ENCODE assay signal across 21 cellular contexts in genomic region chr10:80737209-80737608, GRCh38.
"Had no signal": no experiment of that assay in that cellular context is flagged by ENCODE, and none has a peak within 500 bp of the region (broad histone marks: within the 10 kb centered on the region; RNA-seq: fewer than 3 reads in every experiment).

No MANE protein-coding gene starts in this region.

- H3K27ac Mint-ChIP-seq: dendritic cell treated with granulocyte-macrophage colony-stimulating factor and Interleukin-4, amounts not matched to agents 40 ng/mL and 50 ng/mL, for 4 days; nephron had no signal

- H3K9me3 ChIP-seq: psoas muscle, stomach, thoracic aorta, transverse colon had no signal

- H3K27me3 ChIP-seq: hepatocyte, transverse colon had no signal

- DNase-seq: erythroblast; foreskin melanocyte; head of caudate nucleus; left colon; left ventricle myocardium superior; mesenchymal stem cell; naive B cell; psoas muscle; stimulated activated naive CD4-positive, alpha-beta T cell; stomach; substantia nigra; transverse colon had no signal

- H3K9ac ChIP-seq: parathyroid adenoma had no signal

- H3K79me2 ChIP-seq: hepatocyte, parathyroid adenoma had no signal

- H3K4me1 ChIP-seq: psoas muscle, stomach, transverse colon had no signal

- H3K4me1 Mint-ChIP-seq: naive B cell, nephron had no signal

- H3K36me3 ChIP-seq: stomach, thoracic aorta, transverse colon had no signal

- H3K36me3 Mint-ChIP-seq: naive B cell had no signal

- H3K4me2 ChIP-seq: hepatocyte had no signal

- H3K4me3 Mint-ChIP-seq: dendritic cell treated with granulocyte-macrophage colony-stimulating factor and Interleukin-4, amounts not matched to agents 40 ng/mL and 50 ng/mL, for 4 days; naive B cell; nephron had no signal

- FAIRE-seq: colon, endothelial cell of umbilical vein had no signal

- H2AFZ ChIP-seq: hepatocyte, parathyroid adenoma had no signal

- ATAC-seq: left colon, left ventricle myocardium superior, psoas muscle, sciatic nerve had no signal

- H3K9me3 Mint-ChIP-seq: dendritic cell treated with granulocyte-macrophage colony-stimulating factor and Interleukin-4, amounts not matched to agents 40 ng/mL and 50 ng/mL, for 4 days; nephron had no signal

- H3K27ac ChIP-seq: hepatocyte, parathyroid adenoma, psoas muscle, stomach, thoracic aorta, transverse colon had no signal

- H3K4me3 ChIP-seq: hepatocyte, lung, psoas muscle, stomach, thoracic aorta, transverse colon had no signal
